In genomic region chr2:48459921-48460320, GRCh38 we compare ENCODE assay signal across 18 cellular contexts.
"Had no signal": no experiment of that assay in that cellular context is flagged by ENCODE, and none has a peak within 500 bp of the region (broad histone marks: within the 10 kb centered on the region; RNA-seq: fewer than 3 reads in every experiment).

No MANE protein-coding gene starts in this region.

- H3K27me3 ChIP-seq: gastrocnemius medialis, heart right ventricle, tibial artery, upper lobe of right lung, vagina had no signal

- FAIRE-seq: endothelial cell of umbilical vein, small intestine had no signal

- H3K27ac ChIP-seq: gastrocnemius medialis, heart right ventricle, left ventricle myocardium inferior, lower lobe of right lung, tibial artery, upper lobe of right lung, vagina had no signal

- H3K4me3 Mint-ChIP-seq: central memory CD8-positive, alpha-beta T cell; memory B cell; naive thymus-derived CD4-positive, alpha-beta T cell had no signal

- H3K9me3 ChIP-seq: gastrocnemius medialis, heart right ventricle, left ventricle myocardium inferior, lower lobe of right lung, tibial artery, upper lobe of right lung, vagina had no signal

- H3K4me3 ChIP-seq: gastrocnemius medialis, heart right ventricle, left ventricle myocardium inferior, lower lobe of right lung, tibial artery, upper lobe of right lung, vagina had no signal

- DNase-seq: dermis blood vessel endothelial cell; gastrocnemius medialis; heart right ventricle; islet precursor cell; left cardiac atrium; left ventricle myocardium inferior; lower lobe of right lung; naive thymus-derived CD4-positive, alpha-beta T cell; right cardiac atrium; small intestine; stimulated activated CD4-positive, alpha-beta T cell treated with anti-CD3 and anti-CD28 coated beads, Interleukin-2, amount 100 ng/mL, for 48 hours; stimulated activated naive CD4-positive, alpha-beta T cell treated with Interleukin-2 at 50 U/mL for 16 hours; tibial artery; upper lobe of right lung had no signal

- H3K27me3 Mint-ChIP-seq: central memory CD8-positive, alpha-beta T cell; memory B cell; naive thymus-derived CD4-positive, alpha-beta T cell had no signal

- H3K4me1 ChIP-seq: gastrocnemius medialis, left ventricle myocardium inferior, tibial artery, upper lobe of right lung, vagina had no signal

- H3K4me1 Mint-ChIP-seq: central memory CD8-positive, alpha-beta T cell had no signal

- ATAC-seq: gastrocnemius medialis; heart right ventricle; left cardiac atrium; lower lobe of right lung; naive thymus-derived CD4-positive, alpha-beta T cell; right cardiac atrium; upper lobe of right lung had no signal

- H3K27ac Mint-ChIP-seq: memory B cell; naive thymus-derived CD4-positive, alpha-beta T cell had no signal

- H3K9me3 Mint-ChIP-seq: central memory CD8-positive, alpha-beta T cell; memory B cell; naive thymus-derived CD4-positive, alpha-beta T cell had no signal
